ENCODE assay signal across 19 cellular contexts in genomic region chr2:130389783-130390182, GRCh38. TPM values are rescaled to one million over a fixed set of nuclear protein-coding genes. Genes with fewer than 3 reads are reported as not detected.
DNase-seq lines count a peak whose midpoint lies in the region; ATAC-seq, FAIRE-seq and TF ChIP-seq lines count a peak whose summit lies in the region.
"Had no signal": no experiment of that assay in that cellular context is flagged by ENCODE, and none has a peak within 500 bp of the region (broad histone marks: within the 10 kb centered on the region; RNA-seq: fewer than 3 reads in every experiment).

No MANE protein-coding gene starts in this region.

- H3K27me3 ChIP-seq in BLaER1 treated with 17β-estradiol and CSF1 and Interleukin-3, amounts not matched to agents 10 nM and 100 nM = peaks cover 0 to 14% (median 5%) of the 10 kb centered on the region in 11 experiments; a peak in 12 of 22 replicates
- H3K27me3 ChIP-seq in CD4-positive, alpha-beta memory T cell (ENCODE audit: insufficient read depth, low read length) = no peaks in the 10 kb centered on the region
- H3K27me3 ChIP-seq in astrocyte (ENCODE audit: insufficient read depth, low read length) = no peaks in the 10 kb centered on the region
- no peaks in the 10 kb centered on the region for H3K27me3 ChIP-seq in naive thymus-derived CD4-positive, alpha-beta T cell (ENCODE audit: control insufficient read depth in 2 of 2, insufficient read depth in 2 of 2, low read length in 2 of 2)
- H3K27me3 ChIP-seq: brain microvascular endothelial cell, tibial nerve had no signal

- H3K27me3 Mint-ChIP-seq in CD4-positive, alpha-beta memory T cell = peaks cover 2 to 6% of the 10 kb centered on the region in 2 donors
- no peaks in the 10 kb centered on the region for H3K27me3 Mint-ChIP-seq in astrocyte (ENCODE audit: low read depth, unreplicated experiment)
- peaks cover 0 to 8% (median 3%) of the 10 kb centered on the region in 5 donors for H3K27me3 Mint-ChIP-seq in naive thymus-derived CD4-positive, alpha-beta T cell

- H3K4me2 ChIP-seq in BLaER1 treated with 17β-estradiol and CSF1 and Interleukin-3, amounts not matched to agents 10 nM and 100 nM = peak overlapping the region; percentile 37 to 89 (median 69)
- H3K4me2 ChIP-seq in astrocyte (ENCODE audit: low read length) = no peak overlapping the region

- POLR2A ChIA-PET in CD4-positive, alpha-beta memory T cell (lab: Charles Lee; ENCODE audit: partially characterized antibody) = interaction anchor here (1.2 to 2.8 kb wide), 2 partner anchors 14 to 47 kb away, joined by 3 to 22 read pairs; partner anchors contain the start of gene IMP4
- POLR2A ChIA-PET in naive thymus-derived CD4-positive, alpha-beta T cell (lab: Charles Lee) = interaction anchor here (0.8 kb wide), 1 partner anchor 46 kb away, joined by 5 read pairs; no protein-coding TSS in a partner anchor

- H3K27ac ChIP-seq in BLaER1 treated with 17β-estradiol and CSF1 and Interleukin-3, amounts not matched to agents 10 nM and 100 nM = peak overlapping the region in 8 of 11 experiments; percentile 70 to 80 (median 77); a peak in 10 of 22 replicates
- no peak overlapping the region for H3K27ac ChIP-seq in CD4-positive, alpha-beta memory T cell (ENCODE audit: low read depth, low read length)
- H3K27ac ChIP-seq in astrocyte (ENCODE audit: low read depth, low read length) = no peak overlapping the region
- H3K27ac ChIP-seq in naive thymus-derived CD4-positive, alpha-beta T cell (ENCODE audit: low read depth, low read length) = no peak overlapping the region
- H3K27ac ChIP-seq: brain microvascular endothelial cell, RWPE1 had no signal

- H3K9ac ChIP-seq in BLaER1 treated with 17β-estradiol and CSF1 and Interleukin-3, amounts not matched to agents 10 nM and 100 nM = no peak overlapping the region
- no peak overlapping the region for H3K9ac ChIP-seq in astrocyte (ENCODE audit: low read length)

- H3K79me2 ChIP-seq in astrocyte (ENCODE audit: insufficient read depth, low read length) = no peaks in the 10 kb centered on the region

- H3K4me3 ChIP-seq in BLaER1 treated with 17β-estradiol and CSF1 and Interleukin-3, amounts not matched to agents 10 nM and 100 nM = no peak overlapping the region
- no peak overlapping the region for H3K4me3 ChIP-seq in CD4-positive, alpha-beta memory T cell (ENCODE audit: low read length in 2 of 2)
- H3K4me3 ChIP-seq in astrocyte (ENCODE audit: insufficient read depth, low read depth, low read length) = no peak overlapping the region
- no peak overlapping the region for H3K4me3 ChIP-seq in naive thymus-derived CD4-positive, alpha-beta T cell (ENCODE audit: low read length)

- CTCF ChIA-PET in CD4-positive, alpha-beta memory T cell (lab: Charles Lee; ENCODE audit: partially characterized antibody) = interaction anchor here (1.1 to 3.3 kb wide), 2 partner anchors 16 to 73 kb away, joined by 3 to 17 read pairs; no protein-coding TSS in a partner anchor
- CTCF ChIA-PET in naive thymus-derived CD4-positive, alpha-beta T cell (lab: Charles Lee) = no interaction called here

- TF ChIP-seq CTCF in astrocyte (IDR thresholded peaks at IDR 0.05; ENCODE audit: insufficient read depth, low read depth, low read length) = no peak

- H3K4me1 Mint-ChIP-seq in CD4-positive, alpha-beta memory T cell = peaks cover 7 to 23% (median 13%) of the 10 kb centered on the region in 4 donors
- H3K4me1 Mint-ChIP-seq in astrocyte (ENCODE audit: low read depth, unreplicated experiment) = peaks cover 14% of the 10 kb centered on the region
- H3K4me1 Mint-ChIP-seq in naive thymus-derived CD4-positive, alpha-beta T cell = peaks cover 12 to 20% (median 18%) of the 10 kb centered on the region in 7 donors

- peaks cover 0 to 14% (median 8%) of the 10 kb centered on the region in 11 experiments; a peak in 5 of 22 replicates for H3K9me3 ChIP-seq in BLaER1 treated with 17β-estradiol and CSF1 and Interleukin-3, amounts not matched to agents 10 nM and 100 nM (replicated peaks in 1 of 11)
- no peaks in the 10 kb centered on the region for H3K9me3 ChIP-seq in CD4-positive, alpha-beta memory T cell (ENCODE audit: control insufficient read depth in 1 of 2, low read length in 2 of 2)
- no peaks in the 10 kb centered on the region for H3K9me3 ChIP-seq in astrocyte (ENCODE audit: insufficient read depth, low read depth, low read length)
- H3K9me3 ChIP-seq in naive thymus-derived CD4-positive, alpha-beta T cell (ENCODE audit: control insufficient read depth in 2 of 3, low read length in 3 of 3) = no peaks in the 10 kb centered on the region
- H3K9me3 ChIP-seq: tibial nerve had no signal

- H2AFZ ChIP-seq in astrocyte (ENCODE audit: low read depth, low read length) = no peak overlapping the region

- H3K4me3 Mint-ChIP-seq in CD4-positive, alpha-beta memory T cell = peak overlapping the region in 6 of 8 donors; percentile 17 to 67 (median 30)
- peak overlapping the region; percentile 34 for H3K4me3 Mint-ChIP-seq in astrocyte (ENCODE audit: unreplicated experiment)
- peak overlapping the region in 8 of 10 donors; percentile 8 to 80 (median 32) for H3K4me3 Mint-ChIP-seq in naive thymus-derived CD4-positive, alpha-beta T cell

- peaks cover 0 to 11% (median 0%) of the 10 kb centered on the region in 11 experiments; a peak in 3 of 22 replicates for H4K20me1 ChIP-seq in BLaER1 treated with 17β-estradiol and CSF1 and Interleukin-3, amounts not matched to agents 10 nM and 100 nM
- peaks cover 6% of the 10 kb centered on the region for H4K20me1 ChIP-seq in astrocyte (ENCODE audit: insufficient read depth, low read length)

- no peak for ATAC-seq in naive thymus-derived CD4-positive, alpha-beta T cell
- ATAC-seq in GM18511 (IDR thresholded peaks at IDR 0.05; ENCODE audit: unreplicated experiment) = no peak
- ATAC-seq: activated naive CD4-positive, alpha-beta T cell treated with anti-CD3 and anti-CD28 coated beads, Interleukin-2, amount 50 U/mL, for 72 hours; stimulated activated effector memory CD8-positive, alpha-beta T cell treated with anti-CD3 and anti-CD28 coated beads, Interleukin-12 subunit alpha, Interleukin-12 subunit beta, amount 100 ng/mL, for 72 hours had no signal

- no peaks in the 10 kb centered on the region for H3K9me3 Mint-ChIP-seq in CD4-positive, alpha-beta memory T cell
- H3K9me3 Mint-ChIP-seq in astrocyte (ENCODE audit: unreplicated experiment) = no peaks in the 10 kb centered on the region
- H3K9me3 Mint-ChIP-seq in naive thymus-derived CD4-positive, alpha-beta T cell = peaks cover 0 to 5% (median 0%) of the 10 kb centered on the region in 11 donors
- H3K9me3 Mint-ChIP-seq: activated naive CD4-positive, alpha-beta T cell treated with anti-CD3 and anti-CD28 coated beads, Interleukin-2, amount 50 U/mL, for 72 hours; stimulated activated effector memory CD8-positive, alpha-beta T cell treated with anti-CD3 and anti-CD28 coated beads, Interleukin-12 subunit alpha, Interleukin-12 subunit beta, amount 100 ng/mL, for 72 hours had no signal

- no peak for FAIRE-seq in astrocyte (lab: Jason Lieb, UNC)
- FAIRE-seq: G401.6 had no signal

- H3K36me3 Mint-ChIP-seq in CD4-positive, alpha-beta memory T cell = peaks cover 2 to 4% of the 10 kb centered on the region in 2 donors
- peaks cover 3% of the 10 kb centered on the region for H3K36me3 Mint-ChIP-seq in astrocyte (ENCODE audit: low read depth, unreplicated experiment)
- H3K36me3 Mint-ChIP-seq in naive thymus-derived CD4-positive, alpha-beta T cell = peaks cover 0 to 12% (median 10%) of the 10 kb centered on the region in 5 donors
- H3K36me3 Mint-ChIP-seq: activated naive CD4-positive, alpha-beta T cell treated with anti-CD3 and anti-CD28 coated beads, Interleukin-2, amount 50 U/mL, for 72 hours had no signal

- H3K36me3 ChIP-seq in BLaER1 treated with 17β-estradiol and CSF1 and Interleukin-3, amounts not matched to agents 10 nM and 100 nM = peaks cover 0 to 9% (median 0%) of the 10 kb centered on the region in 11 experiments; a peak in 5 of 22 replicates
- no peaks in the 10 kb centered on the region for H3K36me3 ChIP-seq in CD4-positive, alpha-beta memory T cell (ENCODE audit: insufficient read depth, low read length)
- H3K36me3 ChIP-seq in astrocyte (ENCODE audit: insufficient read depth, low read length) = no peaks in the 10 kb centered on the region
- H3K36me3 ChIP-seq in naive thymus-derived CD4-positive, alpha-beta T cell (ENCODE audit: control insufficient read depth in 2 of 3, insufficient read depth in 3 of 3, low read length in 3 of 3) = no peaks in the 10 kb centered on the region
- H3K36me3 ChIP-seq: brain microvascular endothelial cell, tibial nerve had no signal

- H3K27ac Mint-ChIP-seq in CD4-positive, alpha-beta memory T cell = peak overlapping the region in 2 of 7 donors; percentile 36 to 62
- H3K27ac Mint-ChIP-seq in astrocyte (ENCODE audit: unreplicated experiment) = peak overlapping the region; percentile 66
- H3K27ac Mint-ChIP-seq in naive thymus-derived CD4-positive, alpha-beta T cell = no peak overlapping the region
- H3K27ac Mint-ChIP-seq: activated naive CD4-positive, alpha-beta T cell treated with anti-CD3 and anti-CD28 coated beads, Interleukin-2, amount 50 U/mL, for 72 hours; stimulated activated effector memory CD8-positive, alpha-beta T cell treated with anti-CD3 and anti-CD28 coated beads, Interleukin-12 subunit alpha, Interleukin-12 subunit beta, amount 100 ng/mL, for 72 hours had no signal

- intact Hi-C loops in CD4-positive, alpha-beta memory T cell (cut with micrococcal nuclease) = no loop called here
- intact Hi-C loops in naive thymus-derived CD4-positive, alpha-beta T cell (cut with micrococcal nuclease) = loop anchor here in 1 of 2 donors (5.0 kb wide), 1 partner anchor 32 kb away; the partner anchor contains the start of gene PTPN18

- no peak for DNase-seq in CD4-positive, alpha-beta memory T cell
- DNase-seq in astrocyte (ENCODE audit: low read depth) = no peak
- DNase-seq in naive thymus-derived CD4-positive, alpha-beta T cell = no peak
- DNase-seq in AG08395 (ENCODE audit: low spot score) = no peak
- no peak for DNase-seq in DMS79 treated with DMSO at 0.1 percent for 48 hours (lab: John Stamatoyannopoulos, UW)
- DNase-seq: activated CD4-positive, alpha-beta T cell treated with anti-CD3 and anti-CD28 coated beads for 48 hours; brain microvascular endothelial cell; cortex of kidney; IMR-90; NCI-H187 treated with DMSO at 0.1 percent for 48 hours; NK-92 treated with Interleukin-12 subunit alpha and Interleukin-12 subunit beta, amount 100 ng/mL, for 24 hours; occipital lobe had no signal

- H3K4me1 ChIP-seq in BLaER1 treated with 17β-estradiol and CSF1 and Interleukin-3, amounts not matched to agents 10 nM and 100 nM = peaks cover 41 to 75% (median 49%) of the 10 kb centered on the region in 10 experiments
- peaks cover 8% of the 10 kb centered on the region for H3K4me1 ChIP-seq in CD4-positive, alpha-beta memory T cell (ENCODE audit: insufficient read depth, low read length)
- peaks cover 5% of the 10 kb centered on the region for H3K4me1 ChIP-seq in astrocyte (ENCODE audit: insufficient read depth, low read length)
- H3K4me1 ChIP-seq in naive thymus-derived CD4-positive, alpha-beta T cell (ENCODE audit: control insufficient read depth in 2 of 2, insufficient read depth in 2 of 2, low read length in 2 of 2) = peaks cover 5 to 8% of the 10 kb centered on the region in 2 donors

RNA-seq across cellular contexts. Expression of gene PTPN18, which starts 33.9 kb away (rescaled TPM):
- total RNA-seq in CD4-positive, alpha-beta memory T cell = 10 to 100 TPM; 54.9 to 67.2 TPM
- polyA plus RNA-seq in CD4-positive, alpha-beta memory T cell = 10 to 100 TPM; 30.9 to 66.1 TPM
- total RNA-seq in astrocyte = 9.9 and 10.4 TPM in 2 replicates
- total RNA-seq in naive thymus-derived CD4-positive, alpha-beta T cell = 100 to 1,000 TPM in 1 of 5 experiments, 10 to 100 TPM in 4; 43.3 to 112 (median 44.2) TPM
- polyA plus RNA-seq in naive thymus-derived CD4-positive, alpha-beta T cell = 10 to 100 TPM; 39.4 to 53.2 TPM

RNA-seq across cellular contexts. Expression of gene IMP4, which starts 47.1 kb away (rescaled TPM):
- total RNA-seq in CD4-positive, alpha-beta memory T cell = 10 to 100 TPM; 72.6 to 73.9 TPM
- polyA plus RNA-seq in CD4-positive, alpha-beta memory T cell = 10 to 100 TPM; 92.8 to 96.7 TPM
- 65.5 and 78.9 TPM in 2 replicates for total RNA-seq in astrocyte
- 10 to 100 TPM; 69.9 to 88.5 (median 79.3) TPM for total RNA-seq in naive thymus-derived CD4-positive, alpha-beta T cell
- polyA plus RNA-seq in naive thymus-derived CD4-positive, alpha-beta T cell = 10 to 100 TPM; 76.3 to 82.7 TPM

Comparison
In these comparisons a context has a peak if more than half of its experiments do, and no peak if none do; other contexts are left out.
1. H3K27ac ChIP-seq: peak in BLaER1 treated with 17β-estradiol and CSF1 and Interleukin-3, amounts not matched to agents 10 nM and 100 nM (8 of 11); none in CD4-positive, alpha-beta memory T cell (single experiment), astrocyte (single experiment) and naive thymus-derived CD4-positive, alpha-beta T cell (single experiment).
2. Peak in every context shown above with its lines, with median percentiles within 50 percentile points of each other: H3K4me3 Mint-ChIP-seq.